15 cellular contexts compared by ENCODE assay signal in genomic region chr9:135010363-135010860, GRCh38.
"Had no signal": no experiment of that assay in that cellular context is flagged by ENCODE, and none has a peak within 500 bp of the region (broad histone marks: within the 10 kb centered on the region; RNA-seq: fewer than 3 reads in every experiment).

No MANE protein-coding gene starts in this region.

- H3K27me3 ChIP-seq: adrenal gland, neural progenitor cell, pancreas had no signal

- H3K27ac ChIP-seq: adrenal gland, neural progenitor cell, pancreas, sigmoid colon, stomach, thoracic aorta, VCaP had no signal

- H3K36me3 ChIP-seq: adrenal gland, neural progenitor cell, pancreas, sigmoid colon, stomach, thoracic aorta had no signal

- ATAC-seq: left lobe of liver, pancreas had no signal

- H3K9me3 Mint-ChIP-seq: activated CD4-positive, alpha-beta memory T cell treated with anti-CD3 and anti-CD28 coated beads, Interleukin-2, amount 10 ng/mL, durations not matched to agents 7 days and 5 days; activated naive CD4-positive, alpha-beta T cell treated with anti-CD3 and anti-CD28 coated beads, Interleukin-2, amount 50 U/mL, for 24 hours; activated T-cell treated with anti-CD3 and anti-CD28 coated beads, Interleukin-2, amount 50 U/mL, for 24 hours; neural progenitor cell had no signal

- H3K27me3 Mint-ChIP-seq: activated CD4-positive, alpha-beta memory T cell treated with anti-CD3 and anti-CD28 coated beads, Interleukin-2, amount 10 ng/mL, durations not matched to agents 7 days and 5 days had no signal

- H3K4me1 Mint-ChIP-seq: activated CD4-positive, alpha-beta memory T cell treated with anti-CD3 and anti-CD28 coated beads, Interleukin-2, amount 10 ng/mL, durations not matched to agents 7 days and 5 days; activated naive CD4-positive, alpha-beta T cell treated with anti-CD3 and anti-CD28 coated beads, Interleukin-2, amount 50 U/mL, for 24 hours; neural progenitor cell had no signal

- H3K9me3 ChIP-seq: adrenal gland, pancreas, sigmoid colon, stomach, thoracic aorta had no signal

- DNase-seq: activated CD4-positive, alpha-beta memory T cell treated with anti-CD3 and anti-CD28 coated beads, Interleukin-2, amount 10 ng/mL, durations not matched to agents 7 days and 5 days; activated effector memory CD4-positive, alpha-beta T cell treated with Interleukin-2 at 50 U/mL for 16 hours; activated T-cell treated with anti-CD3 and anti-CD28 coated beads, Interleukin-2, amount 50 U/mL, for 24 hours; adrenal gland; islet precursor cell; mesenchymal stem cell; sigmoid colon; stimulated activated CD4-positive, alpha-beta T cell treated with anti-CD3 and anti-CD28 coated beads, Interleukin-1b, Interleukin-23, amount 100 ng/mL, for 48 hours; stomach had no signal

- H3K4me1 ChIP-seq: adrenal gland, neural progenitor cell, pancreas, sigmoid colon, stomach had no signal

- H3K36me3 Mint-ChIP-seq: activated naive CD4-positive, alpha-beta T cell treated with anti-CD3 and anti-CD28 coated beads, Interleukin-2, amount 50 U/mL, for 24 hours; neural progenitor cell had no signal

- H3K4me3 Mint-ChIP-seq: activated CD4-positive, alpha-beta memory T cell treated with anti-CD3 and anti-CD28 coated beads, Interleukin-2, amount 10 ng/mL, durations not matched to agents 7 days and 5 days; activated naive CD4-positive, alpha-beta T cell treated with anti-CD3 and anti-CD28 coated beads, Interleukin-2, amount 50 U/mL, for 24 hours; activated T-cell treated with anti-CD3 and anti-CD28 coated beads, Interleukin-2, amount 50 U/mL, for 24 hours; neural progenitor cell had no signal

- H3K27ac Mint-ChIP-seq: activated CD4-positive, alpha-beta memory T cell treated with anti-CD3 and anti-CD28 coated beads, Interleukin-2, amount 10 ng/mL, durations not matched to agents 7 days and 5 days; activated naive CD4-positive, alpha-beta T cell treated with anti-CD3 and anti-CD28 coated beads, Interleukin-2, amount 50 U/mL, for 24 hours; activated T-cell treated with anti-CD3 and anti-CD28 coated beads, Interleukin-2, amount 50 U/mL, for 24 hours; neural progenitor cell had no signal

- H3K4me3 ChIP-seq: adrenal gland, neural progenitor cell, pancreas, sigmoid colon, stomach, thoracic aorta had no signal
